ENCODE assay signal across 8 cellular contexts in genomic region chr9:132944294-132945185, GRCh38. TPM values are rescaled to one million over a fixed set of nuclear protein-coding genes. Genes with fewer than 3 reads are reported as not detected.
DNase-seq lines count a peak whose midpoint lies in the region; ATAC-seq, FAIRE-seq and TF ChIP-seq lines count a peak whose summit lies in the region.

Gene TSC1 (minus strand): TSS chr9:132944616. CDS start chr9:132928872, 15,744 bp downstream.

- WGBS in A549 (ENCODE audit: missing lambda C conversion rate), result 2% methylated on average over 43 of the region's 72 CpGs

- H3K4me2 ChIP-seq in A549, result peak within 1 kb of the TSS; percentile 99

- H3K4me3 ChIP-seq in A549, result peak within 1 kb of the TSS; percentile 100

- CTCF ChIA-PET in A549 (lab: Yijun Ruan, JAX), result interaction anchor here (0.9 to 2.3 kb wide), 9 partner anchors 10 to 43 kb away, joined by 3 to 9 read pairs (median 4); no protein-coding TSS in a partner anchor

- POLR2A ChIA-PET in A549 (lab: Yijun Ruan, JAX), result interaction anchor here (0.6 to 1.7 kb wide), 6 partner anchors 9 to 135 kb away, joined by 3 to 10 read pairs (median 3); partner anchors contain the start of gene GTF3C5

- ATAC-seq in A549, result peak; percentile 87 to 94
- ATAC-seq in HG03280 (IDR thresholded peaks at IDR 0.05; ENCODE audit: unreplicated experiment), result peak; percentile 76
- peak; percentile 88 for ATAC-seq in activated CD4-positive, CD25-positive, alpha-beta regulatory T cell treated with anti-CD3 and anti-CD28 coated beads, Interleukin-2, amount 50 U/mL, for 24 hours
- ATAC-seq in central memory CD8-positive, alpha-beta T cell (replicated peaks; ENCODE audit: extremely low read depth, poor library complexity, severe bottlenecking), result peak; percentile 88

- peak; percentile 84 to 96 for DNase-seq in A549 (ENCODE audit: low read depth in 1 of 2, low spot score in 1 of 2)
- DNase-seq in NCI-H446 (lab: John Stamatoyannopoulos, UW), result peak; percentile 71 to 88
- DNase-seq in central memory CD8-positive, alpha-beta T cell (ENCODE audit: low spot score in 2 of 2), result peak; percentile 94 to 96
- peak; percentile 98 for DNase-seq in islet precursor cell
- peak; percentile 99 for DNase-seq in stimulated activated CD4-positive, alpha-beta T cell treated with anti-CD3 and anti-CD28 coated beads, Interleukin-12 subunit alpha, Interleukin-12 subunit beta, amount 100 ng/mL, for 4 hours

- peaks cover 26% of the 10 kb centered on the region for H3K4me1 ChIP-seq in A549

- H3K4me1 Mint-ChIP-seq in central memory CD8-positive, alpha-beta T cell, result peaks cover 24% of the 10 kb centered on the region

- H3K27ac Mint-ChIP-seq in central memory CD8-positive, alpha-beta T cell (ENCODE audit: low read depth), result peak within 1 kb of the TSS; percentile 99

- in situ Hi-C loops in GM18951 (cut with MboI; ENCODE audit: low sequenced_read_pairs, unreplicated experiment), result no loop called here

- peak within 1 kb of the TSS; percentile 94 for H3K4me3 Mint-ChIP-seq in central memory CD8-positive, alpha-beta T cell

- H3K9me3 ChIP-seq in A549, result no peaks in the 10 kb centered on the region

- TF ChIP-seq EP300 in A549 (IDR thresholded peaks at IDR 0.05), result no peak

- H3K27me3 Mint-ChIP-seq in central memory CD8-positive, alpha-beta T cell, result no peaks in the 10 kb centered on the region

- peaks cover 14% of the 10 kb centered on the region for H3K36me3 Mint-ChIP-seq in central memory CD8-positive, alpha-beta T cell (ENCODE audit: insufficient read depth)

- TF ChIP-seq RAD21 in A549 (conservative IDR thresholded peaks at IDR 0.05 in 1 of 2, IDR thresholded peaks at IDR 0.05 in 1 of 2), result no peak

- H3K9me3 Mint-ChIP-seq in central memory CD8-positive, alpha-beta T cell, result no peaks in the 10 kb centered on the region

- TF ChIP-seq CTCF in A549 (IDR thresholded peaks at IDR 0.05), result no peak

- FAIRE-seq in A549 (lab: Jason Lieb, UNC), result no peak

- TF ChIP-seq POLR2A in A549 (IDR thresholded peaks at IDR 0.05; ENCODE audit: low read length), result peak; percentile 83
- TF ChIP-seq POLR2A in GM18951 (IDR thresholded peaks at IDR 0.05; ENCODE audit: extremely low read depth, insufficient read depth, insufficient read length), result peak; percentile 60

- H3K27ac ChIP-seq in A549, result peak within 1 kb of the TSS; percentile 94 to 100

TF ChIP-seq in A549, 52 proteins besides CTCF, POLR2A, EP300 and RAD21 (continues in another document):
- TF ChIP-seq TP53 (CRISPR knock-in tag; IDR thresholded peaks at IDR 0.05), result peak; percentile 50; the same call in 1 of the 2 replicates
- peak; percentile 52; the same call in 1 of the 2 replicates for TF ChIP-seq FOXS1 (CRISPR knock-in tag; IDR thresholded peaks at IDR 0.05)
- TF ChIP-seq SMC3 (IDR thresholded peaks at IDR 0.05), result no peak
- TF ChIP-seq MAX (IDR thresholded peaks at IDR 0.05), result peak; percentile 56
- no peak for TF ChIP-seq CBX2 (IDR thresholded peaks at IDR 0.05; ENCODE audit: borderline replicate concordance, low read depth)
- TF ChIP-seq GATA3 (IDR thresholded peaks at IDR 0.05; ENCODE audit: borderline replicate concordance), result no peak
- no peak for TF ChIP-seq RARB (CRISPR knock-in tag; IDR thresholded peaks at IDR 0.05)
- TF ChIP-seq MAZ (IDR thresholded peaks at IDR 0.05; ENCODE audit: borderline replicate concordance, low read depth, low read length), result 0 out of 2 replicates have a peak, but pooled peaks have one; percentile 56
- TF ChIP-seq PBX3 (IDR thresholded peaks at IDR 0.05), result peak; percentile 98
- no peak for TF ChIP-seq E2F6 (IDR thresholded peaks at IDR 0.05; ENCODE audit: borderline replicate concordance, low read depth)
- no peak for TF ChIP-seq JUNB (IDR thresholded peaks at IDR 0.05)
- no peak for TF ChIP-seq HDAC2 (IDR thresholded peaks at IDR 0.05)
- peak; percentile 83 for TF ChIP-seq KDM5A (IDR thresholded peaks at IDR 0.05)
- TF ChIP-seq BCL3 (IDR thresholded peaks at IDR 0.05), result peak; percentile 78; the same call in 2 of the 3 replicates
- no peak for TF ChIP-seq EHF (CRISPR knock-in tag; IDR thresholded peaks at IDR 0.05)
- peak; percentile 87 for TF ChIP-seq HMGXB4 (CRISPR knock-in tag; IDR thresholded peaks at IDR 0.05; ENCODE audit: borderline replicate concordance)
- TF ChIP-seq PHF8 (IDR thresholded peaks at IDR 0.05; ENCODE audit: borderline replicate concordance, low read depth), result peak; percentile 84
- no peak for TF ChIP-seq TFCP2L1 (CRISPR knock-in tag; IDR thresholded peaks at IDR 0.05)
- TF ChIP-seq REST (IDR thresholded peaks at IDR 0.05), result peak; percentile 44; the same call in 1 of the 2 replicates

RNA-seq across cellular contexts. Expression of gene TSC1, which starts in this region (rescaled TPM):
- 37.9 and 40.5 TPM in 2 replicates for polyA plus RNA-seq in A549 (2011; rRNA removed)
- polyA plus RNA-seq in A549 (2012; cell fraction: cytosol; rRNA removed), result 8.2 and 10.3 TPM in 2 replicates
- polyA plus RNA-seq in A549 (2012; cell fraction: nucleus; rRNA removed), result 26.3 and 33.2 TPM in 2 replicates
- 12.9 to 15.2 TPM (median 14.4 TPM) in 3 replicates for polyA plus RNA-seq in A549 (2017; fragmentation: RNase III; extraction: RNeasy Plus Mini Kit Qiagen cat#74134 plus additional on column Dnase treatment)
- 69.8 and 83.8 TPM in 2 replicates for polyA minus RNA-seq in A549 (2011; rRNA and poly(A)+ RNA removed)

Comparison
In these comparisons a context has a peak if more than half of its experiments do, and no peak if none do; other contexts are left out.
1. Peak in every context shown above with its lines: DNase-seq, ATAC-seq, H3K4me3 ChIP-seq and H3K27ac ChIP-seq.